8 cellular contexts compared by ENCODE assay signal in the genomic region with DNA sequence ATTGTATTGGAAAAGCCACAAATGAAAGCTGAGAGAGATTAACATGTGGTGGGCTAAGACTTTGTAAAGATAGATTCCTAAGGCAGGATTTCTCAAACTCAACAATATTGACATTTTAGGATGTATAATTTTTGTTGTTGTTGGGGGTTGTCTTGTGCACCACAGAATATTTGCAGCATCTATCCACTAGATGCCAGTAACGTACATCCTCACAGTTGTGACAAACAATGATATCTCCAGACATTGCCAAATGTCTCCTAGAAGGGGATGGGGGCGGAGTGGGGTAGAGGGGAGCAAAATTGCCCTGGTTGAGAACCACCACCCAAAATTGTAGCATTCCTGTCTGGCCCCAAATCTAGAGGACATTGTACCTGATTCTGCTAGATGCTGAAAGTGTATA. TPM values are rescaled to one million over a fixed set of nuclear protein-coding genes. Genes with fewer than 3 reads are reported as not detected.
A peak's percentile ranks its signal among the peaks of the same experiment; 100 is the strongest.
DNase-seq lines count a peak whose midpoint lies in the region; ATAC-seq lines count a peak whose summit lies in the region.

No MANE protein-coding gene starts in this region.

- peak; percentile 68 for DNase-seq in AG20443 (ENCODE audit: low spot score)
- peak; percentile 5 for DNase-seq in NCI-H226
- peak; percentile 27 to 65 for DNase-seq in dermis microvascular lymphatic vessel endothelial cell (ENCODE audit: low read depth in 2 of 2)
- DNase-seq in middle frontal gyrus (ENCODE audit: extremely low spot score, low spot score): peak; percentile 21
- DNase-seq in kidney glomerular epithelial cell (lab: John Stamatoyannopoulos, UW): no peak
- no peak for DNase-seq in GM19240 (ENCODE audit: insufficient read length, low spot score)

- ATAC-seq in GM18519 (IDR thresholded peaks at IDR 0.05; ENCODE audit: low FRiP score, unreplicated experiment) (peak; percentile 82), HG02943 (IDR thresholded peaks at IDR 0.05; ENCODE audit: low read depth, unreplicated experiment) (peak; percentile 88)

RNA-seq across cellular contexts. Expression of gene CBR4, which starts 14.7 kb away (rescaled TPM):
- 10.5 and 12.7 TPM in 2 replicates for total RNA-seq in dermis microvascular lymphatic vessel endothelial cell

Comparison
In these comparisons a context has a peak if more than half of its experiments do, and no peak if none do; other contexts are left out.
1. DNase-seq: peak in AG20443 (single experiment), NCI-H226 (single experiment), dermis microvascular lymphatic vessel endothelial cell (2 of 2) and middle frontal gyrus (single experiment); none in kidney glomerular epithelial cell (single experiment) and GM19240 (single experiment).